1 cellular context compared by ENCODE assay signal in genomic region chr12:122752464-122753212, GRCh38.
TF ChIP-seq lines count a peak whose summit lies in the region.

Gene DENR (plus strand): TSS chr12:122752824. CDS start chr12:122753702, 878 bp downstream.

TF ChIP-seq in HepG2, 621 proteins besides CTCF, POLR2A, EP300 and RAD21 (continued from another document and continues in another):
- TF ChIP-seq TOE1 (CRISPR knock-in tag; IDR thresholded peaks at IDR 0.05): 0 out of 2 replicates have a peak, but pooled peaks have one; percentile 51
- no peak for TF ChIP-seq ZSCAN30 (CRISPR knock-in tag; IDR thresholded peaks at IDR 0.05)
- TF ChIP-seq ZNF335 (CRISPR knock-in tag; IDR thresholded peaks at IDR 0.05): peak; percentile 75
- TF ChIP-seq ZNF124 (CRISPR knock-in tag; IDR thresholded peaks at IDR 0.05): peak; percentile 85; the same call in 1 of the 2 replicates
- TF ChIP-seq ZNF292 (CRISPR knock-in tag; IDR thresholded peaks at IDR 0.05; ENCODE audit: borderline replicate concordance, low read depth): peak; percentile 27; the same call in 1 of the 2 replicates
- TF ChIP-seq KLF6 (CRISPR knock-in tag; IDR thresholded peaks at IDR 0.05): peak; percentile 86
- TF ChIP-seq ZBTB49 (CRISPR knock-in tag; IDR thresholded peaks at IDR 0.05; ENCODE audit: borderline replicate concordance): no peak
- TF ChIP-seq ZNF460 (CRISPR knock-in tag; IDR thresholded peaks at IDR 0.05; ENCODE audit: borderline replicate concordance): no peak; the same call in 1 of the 2 replicates
- TF ChIP-seq GABPA (IDR thresholded peaks at IDR 0.05; ENCODE audit: low read depth, low read length): peak; percentile 42
- peak; percentile 85 for TF ChIP-seq GABPA (CRISPR knock-in tag; IDR thresholded peaks at IDR 0.05; ENCODE audit: low read depth)
- TF ChIP-seq, protein P1, sequence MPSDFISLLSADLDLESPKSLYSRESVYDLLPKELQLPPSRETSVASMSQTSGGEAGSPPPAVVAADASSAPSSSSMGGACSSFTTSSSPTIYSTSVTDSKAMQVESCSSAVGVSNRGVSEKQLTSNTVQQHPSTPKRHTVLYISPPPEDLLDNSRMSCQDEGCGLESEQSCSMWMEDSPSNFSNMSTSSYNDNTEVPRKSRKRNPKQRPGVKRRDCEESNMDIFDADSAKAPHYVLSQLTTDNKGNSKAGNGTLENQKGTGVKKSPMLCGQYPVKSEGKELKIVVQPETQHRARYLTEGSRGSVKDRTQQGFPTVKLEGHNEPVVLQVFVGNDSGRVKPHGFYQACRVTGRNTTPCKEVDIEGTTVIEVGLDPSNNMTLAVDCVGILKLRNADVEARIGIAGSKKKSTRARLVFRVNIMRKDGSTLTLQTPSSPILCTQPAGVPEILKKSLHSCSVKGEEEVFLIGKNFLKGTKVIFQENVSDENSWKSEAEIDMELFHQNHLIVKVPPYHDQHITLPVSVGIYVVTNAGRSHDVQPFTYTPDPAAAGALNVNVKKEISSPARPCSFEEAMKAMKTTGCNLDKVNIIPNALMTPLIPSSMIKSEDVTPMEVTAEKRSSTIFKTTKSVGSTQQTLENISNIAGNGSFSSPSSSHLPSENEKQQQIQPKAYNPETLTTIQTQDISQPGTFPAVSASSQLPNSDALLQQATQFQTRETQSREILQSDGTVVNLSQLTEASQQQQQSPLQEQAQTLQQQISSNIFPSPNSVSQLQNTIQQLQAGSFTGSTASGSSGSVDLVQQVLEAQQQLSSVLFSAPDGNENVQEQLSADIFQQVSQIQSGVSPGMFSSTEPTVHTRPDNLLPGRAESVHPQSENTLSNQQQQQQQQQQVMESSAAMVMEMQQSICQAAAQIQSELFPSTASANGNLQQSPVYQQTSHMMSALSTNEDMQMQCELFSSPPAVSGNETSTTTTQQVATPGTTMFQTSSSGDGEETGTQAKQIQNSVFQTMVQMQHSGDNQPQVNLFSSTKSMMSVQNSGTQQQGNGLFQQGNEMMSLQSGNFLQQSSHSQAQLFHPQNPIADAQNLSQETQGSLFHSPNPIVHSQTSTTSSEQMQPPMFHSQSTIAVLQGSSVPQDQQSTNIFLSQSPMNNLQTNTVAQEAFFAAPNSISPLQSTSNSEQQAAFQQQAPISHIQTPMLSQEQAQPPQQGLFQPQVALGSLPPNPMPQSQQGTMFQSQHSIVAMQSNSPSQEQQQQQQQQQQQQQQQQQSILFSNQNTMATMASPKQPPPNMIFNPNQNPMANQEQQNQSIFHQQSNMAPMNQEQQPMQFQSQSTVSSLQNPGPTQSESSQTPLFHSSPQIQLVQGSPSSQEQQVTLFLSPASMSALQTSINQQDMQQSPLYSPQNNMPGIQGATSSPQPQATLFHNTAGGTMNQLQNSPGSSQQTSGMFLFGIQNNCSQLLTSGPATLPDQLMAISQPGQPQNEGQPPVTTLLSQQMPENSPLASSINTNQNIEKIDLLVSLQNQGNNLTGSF (CRISPR knock-in tag; IDR thresholded peaks at IDR 0.05): no peak
- peak; percentile 64; the same call in 1 of the 2 replicates for TF ChIP-seq ESRRA (CRISPR knock-in tag; IDR thresholded peaks at IDR 0.05; ENCODE audit: low read depth)
- no peak for TF ChIP-seq CEBPB (IDR thresholded peaks at IDR 0.05; ENCODE audit: borderline replicate concordance, low read depth, low read length)
- TF ChIP-seq HMGXB3 (CRISPR knock-in tag; IDR thresholded peaks at IDR 0.05; ENCODE audit: borderline replicate concordance): peak; percentile 87; the same call in 1 of the 2 replicates
- no peak for TF ChIP-seq SETDB1 (CRISPR knock-in tag; IDR thresholded peaks at IDR 0.05; ENCODE audit: borderline replicate concordance)
- TF ChIP-seq, protein P2, sequence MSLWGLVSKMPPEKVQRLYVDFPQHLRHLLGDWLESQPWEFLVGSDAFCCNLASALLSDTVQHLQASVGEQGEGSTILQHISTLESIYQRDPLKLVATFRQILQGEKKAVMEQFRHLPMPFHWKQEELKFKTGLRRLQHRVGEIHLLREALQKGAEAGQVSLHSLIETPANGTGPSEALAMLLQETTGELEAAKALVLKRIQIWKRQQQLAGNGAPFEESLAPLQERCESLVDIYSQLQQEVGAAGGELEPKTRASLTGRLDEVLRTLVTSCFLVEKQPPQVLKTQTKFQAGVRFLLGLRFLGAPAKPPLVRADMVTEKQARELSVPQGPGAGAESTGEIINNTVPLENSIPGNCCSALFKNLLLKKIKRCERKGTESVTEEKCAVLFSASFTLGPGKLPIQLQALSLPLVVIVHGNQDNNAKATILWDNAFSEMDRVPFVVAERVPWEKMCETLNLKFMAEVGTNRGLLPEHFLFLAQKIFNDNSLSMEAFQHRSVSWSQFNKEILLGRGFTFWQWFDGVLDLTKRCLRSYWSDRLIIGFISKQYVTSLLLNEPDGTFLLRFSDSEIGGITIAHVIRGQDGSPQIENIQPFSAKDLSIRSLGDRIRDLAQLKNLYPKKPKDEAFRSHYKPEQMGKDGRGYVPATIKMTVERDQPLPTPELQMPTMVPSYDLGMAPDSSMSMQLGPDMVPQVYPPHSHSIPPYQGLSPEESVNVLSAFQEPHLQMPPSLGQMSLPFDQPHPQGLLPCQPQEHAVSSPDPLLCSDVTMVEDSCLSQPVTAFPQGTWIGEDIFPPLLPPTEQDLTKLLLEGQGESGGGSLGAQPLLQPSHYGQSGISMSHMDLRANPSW (CRISPR knock-in tag; IDR thresholded peaks at IDR 0.05; ENCODE audit: borderline replicate concordance): peak; percentile 76; the same call in 1 of the 2 replicates
- peak; percentile 88; the same call in 1 of the 2 replicates for TF ChIP-seq ZNF878 (CRISPR knock-in tag; IDR thresholded peaks at IDR 0.05)
- TF ChIP-seq ZNF234 (CRISPR knock-in tag; conservative IDR thresholded peaks at IDR 0.05): no peak
- TF ChIP-seq ZNF749 (CRISPR knock-in tag; IDR thresholded peaks at IDR 0.05; ENCODE audit: borderline replicate concordance): peak; percentile 52; the same call in 1 of the 2 replicates
- TF ChIP-seq SMC3 (IDR thresholded peaks at IDR 0.05; ENCODE audit: low read length): peak; percentile 79
- no peak for TF ChIP-seq ZNF430 (CRISPR knock-in tag; IDR thresholded peaks at IDR 0.05)
- no peak for TF ChIP-seq NPAS2 (CRISPR knock-in tag; IDR thresholded peaks at IDR 0.05; ENCODE audit: borderline replicate concordance)
- no peak; the same call in 1 of the 2 replicates for TF ChIP-seq ZFP41 (CRISPR knock-in tag; IDR thresholded peaks at IDR 0.05; ENCODE audit: borderline replicate concordance)
- TF ChIP-seq JARID2 (CRISPR knock-in tag; IDR thresholded peaks at IDR 0.05; ENCODE audit: insufficient replicate concordance): peak; percentile 84
- no peak for TF ChIP-seq GPN1 (CRISPR knock-in tag; IDR thresholded peaks at IDR 0.05; ENCODE audit: borderline replicate concordance)
- peak; percentile 48; the same call in 1 of the 2 replicates for TF ChIP-seq ZNF597 (CRISPR knock-in tag; IDR thresholded peaks at IDR 0.05)
- TF ChIP-seq, protein P3, sequence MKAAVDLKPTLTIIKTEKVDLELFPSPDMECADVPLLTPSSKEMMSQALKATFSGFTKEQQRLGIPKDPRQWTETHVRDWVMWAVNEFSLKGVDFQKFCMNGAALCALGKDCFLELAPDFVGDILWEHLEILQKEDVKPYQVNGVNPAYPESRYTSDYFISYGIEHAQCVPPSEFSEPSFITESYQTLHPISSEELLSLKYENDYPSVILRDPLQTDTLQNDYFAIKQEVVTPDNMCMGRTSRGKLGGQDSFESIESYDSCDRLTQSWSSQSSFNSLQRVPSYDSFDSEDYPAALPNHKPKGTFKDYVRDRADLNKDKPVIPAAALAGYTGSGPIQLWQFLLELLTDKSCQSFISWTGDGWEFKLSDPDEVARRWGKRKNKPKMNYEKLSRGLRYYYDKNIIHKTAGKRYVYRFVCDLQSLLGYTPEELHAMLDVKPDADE (CRISPR knock-in tag; IDR thresholded peaks at IDR 0.05): peak; percentile 49; the same call in 1 of the 2 replicates
- TF ChIP-seq MIER2 (CRISPR knock-in tag; IDR thresholded peaks at IDR 0.05): peak; percentile 67
- TF ChIP-seq, protein P4, sequence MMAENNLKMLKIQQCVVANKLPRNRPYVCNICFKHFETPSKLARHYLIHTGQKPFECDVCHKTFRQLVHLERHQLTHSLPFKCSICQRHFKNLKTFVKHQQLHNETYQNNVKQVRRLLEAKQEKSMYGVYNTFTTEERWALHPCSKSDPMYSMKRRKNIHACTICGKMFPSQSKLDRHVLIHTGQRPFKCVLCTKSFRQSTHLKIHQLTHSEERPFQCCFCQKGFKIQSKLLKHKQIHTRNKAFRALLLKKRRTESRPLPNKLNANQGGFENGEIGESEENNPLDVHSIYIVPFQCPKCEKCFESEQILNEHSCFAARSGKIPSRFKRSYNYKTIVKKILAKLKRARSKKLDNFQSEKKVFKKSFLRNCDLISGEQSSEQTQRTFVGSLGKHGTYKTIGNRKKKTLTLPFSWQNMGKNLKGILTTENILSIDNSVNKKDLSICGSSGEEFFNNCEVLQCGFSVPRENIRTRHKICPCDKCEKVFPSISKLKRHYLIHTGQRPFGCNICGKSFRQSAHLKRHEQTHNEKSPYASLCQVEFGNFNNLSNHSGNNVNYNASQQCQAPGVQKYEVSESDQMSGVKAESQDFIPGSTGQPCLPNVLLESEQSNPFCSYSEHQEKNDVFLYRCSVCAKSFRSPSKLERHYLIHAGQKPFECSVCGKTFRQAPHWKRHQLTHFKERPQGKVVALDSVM (CRISPR knock-in tag; IDR thresholded peaks at IDR 0.05): peak; percentile 58; the same call in 1 of the 2 replicates
- no peak; the same call in 1 of the 2 replicates for TF ChIP-seq ARID3A (IDR thresholded peaks at IDR 0.05; ENCODE audit: low read depth, low read length)
- 0 out of 2 replicates have a peak, but pooled peaks have one; percentile 28 for TF ChIP-seq ZNF558 (CRISPR knock-in tag; IDR thresholded peaks at IDR 0.05; ENCODE audit: borderline replicate concordance)
- TF ChIP-seq ZNF777 (CRISPR knock-in tag; IDR thresholded peaks at IDR 0.05): peak; percentile 46; the same call in 1 of the 2 replicates
- peak; percentile 82; the same call in 1 of the 2 replicates for TF ChIP-seq PITX1 (CRISPR knock-in tag; IDR thresholded peaks at IDR 0.05)
- no peak for TF ChIP-seq PHB2 (IDR thresholded peaks at IDR 0.05; ENCODE audit: partially characterized antibody)
- no peak for TF ChIP-seq NCOR1 (IDR thresholded peaks at IDR 0.05; ENCODE audit: borderline replicate concordance, low read length)
- TF ChIP-seq SMARCC2 (IDR thresholded peaks at IDR 0.05): no peak
- peak; percentile 97; the same call in 1 of the 2 replicates for TF ChIP-seq SIN3A (IDR thresholded peaks at IDR 0.05; ENCODE audit: borderline replicate concordance, low read depth, low read length)
- TF ChIP-seq MTA3 (CRISPR knock-in tag; IDR thresholded peaks at IDR 0.05): no peak
- TF ChIP-seq ZNF160 (CRISPR knock-in tag; IDR thresholded peaks at IDR 0.05): peak; percentile 39; the same call in 1 of the 2 replicates
